ENCODE assay signal across 15 cellular contexts in the genomic region with DNA sequence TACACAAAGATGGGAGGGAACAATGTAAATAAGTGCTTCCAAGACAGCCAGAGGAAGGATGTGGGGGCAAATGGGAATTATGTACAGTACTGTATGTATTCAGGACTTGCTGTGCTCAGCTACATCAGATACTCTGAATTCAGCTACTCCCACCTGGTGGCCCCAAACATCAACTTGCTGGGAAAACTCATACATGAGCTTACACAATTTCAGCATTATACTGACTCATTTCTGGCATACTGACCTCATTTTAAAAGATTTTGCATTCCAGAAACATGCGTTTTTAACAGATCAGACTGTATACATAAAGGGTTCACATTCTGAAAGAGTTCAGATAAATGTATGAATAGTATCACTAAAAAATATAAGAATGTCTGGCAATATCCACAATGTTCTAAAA. TPM values are rescaled to one million over a fixed set of nuclear protein-coding genes. Genes with fewer than 3 reads are reported as not detected.
A peak's percentile ranks its signal among the peaks of the same experiment; 100 is the strongest.
DNase-seq lines count a peak whose midpoint lies in the region; ATAC-seq and TF ChIP-seq lines count a peak whose summit lies in the region.
"Had no signal": no experiment of that assay in that cellular context is flagged by ENCODE, and none has a peak within 500 bp of the region (broad histone marks: within the 10 kb centered on the region; RNA-seq: fewer than 3 reads in every experiment).

No MANE protein-coding gene starts in this region.

- no peak overlapping the region for H3K4me3 ChIP-seq in NB4 (ENCODE audit: low read depth, low read length)
- peak overlapping the region in 1 of 3 experiments; percentile 89 for H3K4me3 ChIP-seq in mammary epithelial cell (replicated peaks in 1 of 3; ENCODE audit: insufficient read depth in 1 of 3, low read depth in 2 of 3, low read length in 3 of 3)
- H3K4me3 ChIP-seq in spleen: no peak overlapping the region

- H3K27ac Mint-ChIP-seq in nephron progenitor cell: no peak overlapping the region
- H3K27ac Mint-ChIP-seq: activated CD8-positive, alpha-beta T cell treated with anti-CD3 and anti-CD28 coated beads, Interleukin-2, amount 10 ng/mL, durations not matched to agents 7 days and 5 days; activated naive CD8-positive, alpha-beta T cell treated with anti-CD3 and anti-CD28 coated beads, Interleukin-2, amount 10 ng/mL, durations not matched to agents 7 days and 5 days; CD8-positive, alpha-beta memory T cell; naive thymus-derived CD4-positive, alpha-beta T cell had no signal

- DNase-seq in H4 (ENCODE audit: low spot score) (peak; percentile 36), NB4 (ENCODE audit: low read depth) (peak; percentile 22), mammary epithelial cell (peak; percentile 62), nephron progenitor cell (no peak), spleen (no peak)
- DNase-seq in activated CD4-positive, CD25-positive, alpha-beta regulatory T cell (lab: John Stamatoyannopoulos, UW): no peak
- DNase-seq: activated CD8-positive, alpha-beta T cell treated with anti-CD3 and anti-CD28 coated beads, Interleukin-2, amount 10 ng/mL, durations not matched to agents 7 days and 5 days; activated naive CD8-positive, alpha-beta T cell treated with anti-CD3 and anti-CD28 coated beads, Interleukin-2, amount 10 ng/mL, durations not matched to agents 7 days and 5 days; CD8-positive, alpha-beta memory T cell; MM.1S; naive thymus-derived CD4-positive, alpha-beta T cell; stimulated activated CD4-positive, alpha-beta T cell treated with anti-CD3 and anti-CD28 coated beads, Interleukin-15, amount 100 ng/mL, for 24 hours had no signal

- BruUV-seq in mammary epithelial cell (replicated peaks; lab: Mats Ljungman, UMichigan): no TSS peak

- H3K36me3 ChIP-seq in mammary epithelial cell (ENCODE audit: insufficient read depth, low read length): no peaks in the 10 kb centered on the region
- no peaks in the 10 kb centered on the region for H3K36me3 ChIP-seq in spleen

- H3K9me3 Mint-ChIP-seq in nephron progenitor cell: no peaks in the 10 kb centered on the region

- H3K27me3 ChIP-seq in mammary epithelial cell (ENCODE audit: insufficient read depth, low read length): no peaks in the 10 kb centered on the region
- peaks cover 0 to 89% (median 48%) of the 10 kb centered on the region in 7 donors for H3K27me3 ChIP-seq in spleen (replicated peaks in 1 of 7)

- ATAC-seq in HG03442 (IDR thresholded peaks at IDR 0.05; ENCODE audit: unreplicated experiment): no peak
- ATAC-seq: activated CD8-positive, alpha-beta T cell treated with anti-CD3 and anti-CD28 coated beads, Interleukin-2, amount 10 ng/mL, durations not matched to agents 7 days and 5 days; naive thymus-derived CD4-positive, alpha-beta T cell had no signal

- in situ Hi-C loops in mammary epithelial cell (cut with MboI; ENCODE audit: low sequenced_read_pairs in 2 of 2): loop anchor here in 1 of 2 donors (5.0 to 10.0 kb wide), 2 partner anchors 72 to 191 kb away; a partner anchor contains a TSS

- H3K4me2 ChIP-seq in mammary epithelial cell (ENCODE audit: insufficient read depth, low read depth, low read length): peak overlapping the region; percentile 94

- TF ChIP-seq CTCF in NB4 (IDR thresholded peaks at IDR 0.05; ENCODE audit: low read depth, low read length): no peak
- TF ChIP-seq CTCF in mammary epithelial cell (conservative IDR thresholded peaks at IDR 0.05 in 1 of 2, IDR thresholded peaks at IDR 0.05 in 1 of 2; ENCODE audit: extremely low read depth in 1 of 2, insufficient read depth in 1 of 2, low read depth in 1 of 2, low read length in 2 of 2): peak in 1 of 2 donors; percentile 35
- no peak for TF ChIP-seq CTCF in nephron progenitor cell (IDR thresholded peaks at IDR 0.05)
- no peak for TF ChIP-seq CTCF in spleen (IDR thresholded peaks at IDR 0.05 in 8 of 11, conservative IDR thresholded peaks at IDR 0.05 in 3 of 11)

- dilution Hi-C loops in mammary epithelial cell (cut with HindIII; ENCODE audit: low sequenced_read_pairs): no loop called here

- TF ChIP-seq POLR2A in NB4 (IDR thresholded peaks at IDR 0.05; ENCODE audit: extremely low read depth, insufficient read length) (no peak), spleen (IDR thresholded peaks at IDR 0.05) (no peak)

- 11% methylated on average over 1 of the region's 1 CpG for WGBS in mammary epithelial cell (ENCODE audit: low coverage, missing lambda C conversion rate)
- 64 to 81% (median 65%) methylated on average over 1 of the region's 1 CpG for WGBS in spleen, 5 donors

- H3K27me3 Mint-ChIP-seq in nephron progenitor cell (ENCODE audit: low read depth, poor library complexity): no peaks in the 10 kb centered on the region

- intact Hi-C loops in mammary epithelial cell (cut with micrococcal nuclease) (loop anchor here (5.0 to 10.0 kb wide), 2 partner anchors 188 to 249 kb away; a partner anchor contains a TSS), spleen (cut with DNase I; ENCODE audit: low total_unique reads) (no loop called here)

- H3K27ac ChIP-seq in mammary epithelial cell (ENCODE audit: insufficient read depth, low read depth, low read length) (no peak overlapping the region), spleen (no peak overlapping the region)

- peak overlapping the region; percentile 94 for H3K4me3 Mint-ChIP-seq in nephron progenitor cell
- H3K4me3 Mint-ChIP-seq: activated naive CD8-positive, alpha-beta T cell treated with anti-CD3 and anti-CD28 coated beads, Interleukin-2, amount 10 ng/mL, durations not matched to agents 7 days and 5 days had no signal

- H3K9me3 ChIP-seq in mammary epithelial cell (replicated peaks; ENCODE audit: insufficient read depth, low read length) (no peaks in the 10 kb centered on the region), spleen (peaks cover 0 to 10% (median 0%) of the 10 kb centered on the region in 8 donors)

- H4K20me1 ChIP-seq in mammary epithelial cell (ENCODE audit: insufficient read depth, low read length): no peaks in the 10 kb centered on the region

- no peak overlapping the region for H2AFZ ChIP-seq in mammary epithelial cell (ENCODE audit: low read depth, low read length)

- H3K79me2 ChIP-seq in mammary epithelial cell (ENCODE audit: insufficient read depth, low read length): peaks cover 8% of the 10 kb centered on the region

- peaks cover 62% of the 10 kb centered on the region for H3K4me1 Mint-ChIP-seq in nephron progenitor cell

- CTCF ChIA-PET in mammary epithelial cell (lab: Charles Lee; ENCODE audit: low non-redundant PET): interaction anchor here (0.6 to 1.0 kb wide), 3 partner anchors 33 to 90 kb away, joined by 3 to 5 read pairs (median 5); no protein-coding TSS in a partner anchor

- H3K4me1 ChIP-seq in mammary epithelial cell (ENCODE audit: insufficient read depth, low read length): peaks cover 21% of the 10 kb centered on the region
- H3K4me1 ChIP-seq in spleen: peaks cover 0 to 13% (median 6%) of the 10 kb centered on the region in 6 donors

- no peak overlapping the region for H3K9ac ChIP-seq in mammary epithelial cell (ENCODE audit: insufficient read depth, low read length)

- H3K36me3 Mint-ChIP-seq in nephron progenitor cell (ENCODE audit: low read depth): peaks cover 7% of the 10 kb centered on the region
- H3K36me3 Mint-ChIP-seq: activated naive CD8-positive, alpha-beta T cell treated with anti-CD3 and anti-CD28 coated beads, Interleukin-2, amount 10 ng/mL, durations not matched to agents 7 days and 5 days had no signal

RNA-seq across cellular contexts. Expression of a gene that starts 59.7 kb away (rescaled TPM):
- not detected in 2 replicates for total RNA-seq in H4 (2014; rRNA removed; shearing (Covaris generic))
- total RNA-seq in mammary epithelial cell (not detected), spleen (not detected)
- polyA plus RNA-seq in mammary epithelial cell (not detected), spleen (not detected)
- not detected for polyA minus RNA-seq in mammary epithelial cell
- total RNA-seq: activated CD8-positive, alpha-beta T cell treated with anti-CD3 and anti-CD28 coated beads, Interleukin-2, amount 10 ng/mL, durations not matched to agents 7 days and 5 days; activated naive CD8-positive, alpha-beta T cell treated with anti-CD3 and anti-CD28 coated beads, Interleukin-2, amount 10 ng/mL, durations not matched to agents 7 days and 5 days; CD8-positive, alpha-beta memory T cell; endothelial cell of umbilical vein; naive thymus-derived CD4-positive, alpha-beta T cell; NCI-H460 had no signal
- polyA plus RNA-seq: endothelial cell of umbilical vein; naive thymus-derived CD4-positive, alpha-beta T cell had no signal

Comparison
In these comparisons a context has a peak if more than half of its experiments do, and no peak if none do; other contexts are left out.
1. DNase-seq: peak in H4 (single experiment), NB4 (single experiment) and mammary epithelial cell (single experiment); none in nephron progenitor cell (single experiment), activated CD4-positive, CD25-positive, alpha-beta regulatory T cell (0 of 4) and spleen (single experiment).